ENCODE assay signal across 1 cellular context in the genomic region with DNA sequence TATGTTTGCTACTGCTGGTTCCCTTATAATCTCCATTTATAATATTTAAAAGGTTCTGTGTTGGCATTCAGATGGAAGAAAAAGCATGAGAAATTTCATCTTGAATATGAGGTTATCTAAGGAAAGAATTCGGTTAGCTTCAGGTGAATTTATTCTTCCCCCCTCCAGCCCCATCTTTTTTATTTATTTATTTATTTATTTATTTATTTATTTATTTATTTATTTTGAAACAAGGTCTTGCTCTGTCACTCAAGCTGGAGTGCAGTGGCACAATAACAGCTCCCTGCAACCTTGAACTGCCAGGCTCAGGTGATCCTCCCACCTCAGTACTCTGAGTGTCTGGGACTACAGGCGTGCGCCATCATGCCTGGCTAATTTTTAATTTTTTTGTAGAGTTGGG.
A peak's percentile ranks its signal among the peaks of the same experiment; 100 is the strongest.
TF ChIP-seq lines count a peak whose summit lies in the region.

No MANE protein-coding gene starts in this region.

TF ChIP-seq in HEK293, 187 proteins besides CTCF, POLR2A, EP300 and RAD21 (continued from another document):
- TF ChIP-seq, protein P1, sequence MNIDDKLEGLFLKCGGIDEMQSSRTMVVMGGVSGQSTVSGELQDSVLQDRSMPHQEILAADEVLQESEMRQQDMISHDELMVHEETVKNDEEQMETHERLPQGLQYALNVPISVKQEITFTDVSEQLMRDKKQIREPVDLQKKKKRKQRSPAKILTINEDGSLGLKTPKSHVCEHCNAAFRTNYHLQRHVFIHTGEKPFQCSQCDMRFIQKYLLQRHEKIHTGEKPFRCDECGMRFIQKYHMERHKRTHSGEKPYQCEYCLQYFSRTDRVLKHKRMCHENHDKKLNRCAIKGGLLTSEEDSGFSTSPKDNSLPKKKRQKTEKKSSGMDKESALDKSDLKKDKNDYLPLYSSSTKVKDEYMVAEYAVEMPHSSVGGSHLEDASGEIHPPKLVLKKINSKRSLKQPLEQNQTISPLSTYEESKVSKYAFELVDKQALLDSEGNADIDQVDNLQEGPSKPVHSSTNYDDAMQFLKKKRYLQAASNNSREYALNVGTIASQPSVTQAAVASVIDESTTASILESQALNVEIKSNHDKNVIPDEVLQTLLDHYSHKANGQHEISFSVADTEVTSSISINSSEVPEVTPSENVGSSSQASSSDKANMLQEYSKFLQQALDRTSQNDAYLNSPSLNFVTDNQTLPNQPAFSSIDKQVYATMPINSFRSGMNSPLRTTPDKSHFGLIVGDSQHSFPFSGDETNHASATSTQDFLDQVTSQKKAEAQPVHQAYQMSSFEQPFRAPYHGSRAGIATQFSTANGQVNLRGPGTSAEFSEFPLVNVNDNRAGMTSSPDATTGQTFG (tag by site-specific recombination; IDR thresholded peaks at IDR 0.05; ENCODE audit: borderline replicate concordance): no peak
- TF ChIP-seq BCL11A (tag by site-specific recombination; IDR thresholded peaks at IDR 0.05; ENCODE audit: low read depth): no peak
- TF ChIP-seq KLF10 (tag by site-specific recombination; IDR thresholded peaks at IDR 0.05): no peak
- TF ChIP-seq GFI1B (tag by site-specific recombination; IDR thresholded peaks at IDR 0.05): no peak
- TF ChIP-seq, protein P2, sequence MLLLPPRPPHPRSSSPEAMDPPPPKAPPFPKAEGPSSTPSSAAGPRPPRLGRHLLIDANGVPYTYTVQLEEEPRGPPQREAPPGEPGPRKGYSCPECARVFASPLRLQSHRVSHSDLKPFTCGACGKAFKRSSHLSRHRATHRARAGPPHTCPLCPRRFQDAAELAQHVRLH (tag by site-specific recombination; IDR thresholded peaks at IDR 0.05): no peak
- TF ChIP-seq ZSCAN30 (tag by site-specific recombination; IDR thresholded peaks at IDR 0.05): no peak
- TF ChIP-seq, protein P3, sequence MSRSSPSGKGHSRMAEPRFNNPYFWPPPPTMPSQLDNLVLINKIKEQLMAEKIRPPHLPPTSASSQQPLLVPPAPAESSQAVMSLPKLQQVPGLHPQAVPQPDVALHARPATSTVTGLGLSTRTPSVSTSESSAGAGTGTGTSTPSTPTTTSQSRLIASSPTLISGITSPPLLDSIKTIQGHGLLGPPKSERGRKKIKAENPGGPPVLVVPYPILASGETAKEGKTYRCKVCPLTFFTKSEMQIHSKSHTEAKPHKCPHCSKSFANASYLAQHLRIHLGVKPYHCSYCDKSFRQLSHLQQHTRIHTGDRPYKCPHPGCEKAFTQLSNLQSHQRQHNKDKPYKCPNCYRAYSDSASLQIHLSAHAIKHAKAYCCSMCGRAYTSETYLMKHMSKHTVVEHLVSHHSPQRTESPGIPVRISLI (tag by site-specific recombination; IDR thresholded peaks at IDR 0.05): no peak
- no peak for TF ChIP-seq TCF7L2 (IDR thresholded peaks at IDR 0.05; ENCODE audit: borderline replicate concordance, low read depth, low read length)
- TF ChIP-seq ZFP41 (tag by site-specific recombination; IDR thresholded peaks at IDR 0.05; ENCODE audit: borderline replicate concordance): no peak
- no peak for TF ChIP-seq KLF8 (tag by site-specific recombination; IDR thresholded peaks at IDR 0.05)
- TF ChIP-seq SP3 (tag by site-specific recombination; IDR thresholded peaks at IDR 0.05): no peak
- TF ChIP-seq ZNF426 (tag by site-specific recombination; IDR thresholded peaks at IDR 0.05): peak; percentile 54
- no peak for TF ChIP-seq GLIS1 (tag by site-specific recombination; IDR thresholded peaks at IDR 0.05)
- no peak for TF ChIP-seq SETDB1 (IDR thresholded peaks at IDR 0.05; ENCODE audit: insufficient read length, low read length)
- no peak for TF ChIP-seq ZNF10 (tag by site-specific recombination; IDR thresholded peaks at IDR 0.05)
- TF ChIP-seq, protein P4, sequence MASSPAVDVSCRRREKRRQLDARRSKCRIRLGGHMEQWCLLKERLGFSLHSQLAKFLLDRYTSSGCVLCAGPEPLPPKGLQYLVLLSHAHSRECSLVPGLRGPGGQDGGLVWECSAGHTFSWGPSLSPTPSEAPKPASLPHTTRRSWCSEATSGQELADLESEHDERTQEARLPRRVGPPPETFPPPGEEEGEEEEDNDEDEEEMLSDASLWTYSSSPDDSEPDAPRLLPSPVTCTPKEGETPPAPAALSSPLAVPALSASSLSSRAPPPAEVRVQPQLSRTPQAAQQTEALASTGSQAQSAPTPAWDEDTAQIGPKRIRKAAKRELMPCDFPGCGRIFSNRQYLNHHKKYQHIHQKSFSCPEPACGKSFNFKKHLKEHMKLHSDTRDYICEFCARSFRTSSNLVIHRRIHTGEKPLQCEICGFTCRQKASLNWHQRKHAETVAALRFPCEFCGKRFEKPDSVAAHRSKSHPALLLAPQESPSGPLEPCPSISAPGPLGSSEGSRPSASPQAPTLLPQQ (tag by site-specific recombination; IDR thresholded peaks at IDR 0.05): no peak
- peak; percentile 53 for TF ChIP-seq ZNF555 (tag by site-specific recombination; conservative IDR thresholded peaks at IDR 0.05)
- TF ChIP-seq, protein P5, sequence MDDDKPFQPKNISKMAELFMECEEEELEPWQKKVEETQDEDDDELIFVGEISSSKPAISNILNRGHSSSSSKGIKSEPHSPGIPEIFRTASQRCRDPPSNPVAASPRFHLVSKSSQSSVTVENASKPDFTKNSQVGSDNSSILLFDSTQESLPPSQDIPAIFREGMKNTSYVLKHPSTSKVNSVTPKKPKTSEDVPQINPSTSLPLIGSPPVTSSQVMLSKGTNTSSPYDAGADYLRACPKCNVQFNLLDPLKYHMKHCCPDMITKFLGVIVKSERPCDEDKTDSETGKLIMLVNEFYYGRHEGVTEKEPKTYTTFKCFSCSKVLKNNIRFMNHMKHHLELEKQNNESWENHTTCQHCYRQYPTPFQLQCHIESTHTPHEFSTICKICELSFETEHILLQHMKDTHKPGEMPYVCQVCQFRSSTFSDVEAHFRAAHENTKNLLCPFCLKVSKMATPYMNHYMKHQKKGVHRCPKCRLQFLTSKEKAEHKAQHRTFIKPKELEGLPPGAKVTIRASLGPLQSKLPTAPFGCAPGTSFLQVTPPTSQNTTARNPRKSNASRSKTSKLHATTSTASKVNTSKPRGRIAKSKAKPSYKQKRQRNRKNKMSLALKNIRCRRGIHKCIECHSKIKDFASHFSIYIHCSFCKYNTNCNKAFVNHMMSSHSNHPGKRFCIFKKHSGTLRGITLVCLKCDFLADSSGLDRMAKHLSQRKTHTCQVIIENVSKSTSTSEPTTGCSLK (tag by site-specific recombination; IDR thresholded peaks at IDR 0.05): no peak
- TF ChIP-seq HOXA7 (CRISPR knock-in tag; IDR thresholded peaks at IDR 0.05; ENCODE audit: borderline replicate concordance): no peak
- 0 out of 2 replicates have a peak, but pooled peaks have one; percentile 9 for TF ChIP-seq ZNF654 (tag by site-specific recombination; IDR thresholded peaks at IDR 0.05; ENCODE audit: low read depth)
- TF ChIP-seq ZNF16 (tag by site-specific recombination; IDR thresholded peaks at IDR 0.05; ENCODE audit: low read depth): no peak
- peak; percentile 53; the same call in 1 of the 2 replicates for TF ChIP-seq ZNF394 (tag by site-specific recombination; IDR thresholded peaks at IDR 0.05; ENCODE audit: borderline replicate concordance)
- TF ChIP-seq ZNF174 (tag by site-specific recombination; IDR thresholded peaks at IDR 0.05): no peak
TF ChIP-seq in HEK293: peak in this region for 6.
